ENCODE assay signal across 16 cellular contexts in the genomic region with DNA sequence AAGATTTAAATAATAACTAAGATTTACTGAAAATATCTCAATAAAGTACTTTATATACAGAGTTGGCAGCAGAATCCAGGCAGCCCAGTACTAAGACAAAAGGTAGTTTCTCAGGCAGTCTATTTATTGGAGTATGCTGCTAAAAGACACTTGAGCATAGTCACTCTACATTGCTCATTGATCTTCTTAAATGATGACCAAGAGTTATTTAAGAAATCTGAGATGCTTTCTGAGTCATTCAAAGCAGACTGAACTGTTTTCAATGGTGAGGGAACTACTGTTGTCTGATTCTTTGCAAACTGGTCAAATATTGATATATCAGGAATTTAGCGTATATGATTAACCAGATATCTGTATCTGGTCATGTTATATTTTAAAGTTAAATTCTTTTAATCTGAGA.
DNase-seq lines count a peak whose midpoint lies in the region; ATAC-seq and TF ChIP-seq lines count a peak whose summit lies in the region.
"Had no signal": no experiment of that assay in that cellular context is flagged by ENCODE, and none has a peak within 500 bp of the region (broad histone marks: within the 10 kb centered on the region; RNA-seq: fewer than 3 reads in every experiment).

No MANE protein-coding gene starts in this region.

- H3K4me1 ChIP-seq in GM23248 (ENCODE audit: insufficient read depth) = peaks cover 18% of the 10 kb centered on the region
- H3K4me1 ChIP-seq in foreskin keratinocyte = no peaks in the 10 kb centered on the region
- H3K4me1 ChIP-seq in gastroesophageal sphincter = peaks cover 0 to 14% (median 0%) of the 10 kb centered on the region in 3 donors
- H3K4me1 ChIP-seq: BLaER1 had no signal

- peak; percentile 7 for DNase-seq in AG08395 (ENCODE audit: low spot score)
- DNase-seq in GM23248 = peak; percentile 54
- DNase-seq in astrocyte of the spinal cord (ENCODE audit: low read depth, low spot score) = peak; percentile 22
- no peak for DNase-seq in foreskin keratinocyte
- no peak for DNase-seq in left lobe of liver (ENCODE audit: low spot score)
- no peak for DNase-seq in activated T-cell treated with anti-CD3 and anti-CD28 coated beads for 4 hours
- DNase-seq: CD4-positive, alpha-beta memory T cell; NCI-H1417 treated with DMSO at 0.1 percent for 48 hours; NCI-H187 treated with DMSO at 0.1 percent for 48 hours; NCI-H2171; NCI-H526 had no signal

- H4K20me1 ChIP-seq in GM23248 (ENCODE audit: insufficient read depth) = no peaks in the 10 kb centered on the region

- H3K4me2 ChIP-seq in GM23248 (ENCODE audit: unreplicated experiment) = no peak overlapping the region
- H3K4me2 ChIP-seq: BLaER1 had no signal

- no peaks in the 10 kb centered on the region for H3K36me3 ChIP-seq in GM23248 (ENCODE audit: low read depth)
- no peaks in the 10 kb centered on the region for H3K36me3 ChIP-seq in gastroesophageal sphincter

- no peak overlapping the region for H3K9ac ChIP-seq in GM23248
- H3K9ac ChIP-seq: BLaER1 had no signal

- no peak for TF ChIP-seq POLR2A in gastroesophageal sphincter (IDR thresholded peaks at IDR 0.05)

- H3K27ac ChIP-seq in GM23248 = no peak overlapping the region
- no peak overlapping the region for H3K27ac ChIP-seq in foreskin keratinocyte
- no peak overlapping the region for H3K27ac ChIP-seq in gastroesophageal sphincter
- H3K27ac ChIP-seq: BLaER1, HL-60 had no signal

- no peaks in the 10 kb centered on the region for H3K27me3 ChIP-seq in GM23248 (replicated peaks; ENCODE audit: insufficient read depth)
- no peaks in the 10 kb centered on the region for H3K27me3 ChIP-seq in foreskin keratinocyte
- H3K27me3 ChIP-seq in gastroesophageal sphincter = no peaks in the 10 kb centered on the region
- H3K27me3 ChIP-seq: BLaER1 had no signal

- H3K9me2 ChIP-seq in GM23248 (ENCODE audit: insufficient read depth) = no peaks in the 10 kb centered on the region

- ATAC-seq in foreskin keratinocyte (peak; percentile 14), HG03139 (IDR thresholded peaks at IDR 0.05; ENCODE audit: unreplicated experiment) (no peak), gastroesophageal sphincter (no peak), left lobe of liver (no peak)
- ATAC-seq: Panc1 had no signal

- H3K9me3 ChIP-seq in GM23248 (ENCODE audit: low read depth) (no peaks in the 10 kb centered on the region), gastroesophageal sphincter (no peaks in the 10 kb centered on the region)
- H3K9me3 ChIP-seq: BLaER1 had no signal

- H3K4me3 ChIP-seq in GM23248 = no peak overlapping the region
- H3K4me3 ChIP-seq in astrocyte of the spinal cord (ENCODE audit: low read depth, low read length) = no peak overlapping the region
- H3K4me3 ChIP-seq in gastroesophageal sphincter = no peak overlapping the region
- H3K4me3 ChIP-seq: BLaER1 had no signal

- H3F3A ChIP-seq in GM23248 (ENCODE audit: insufficient read depth) = 0 out of 2 replicates have a peak, but pooled peaks cover 3% of the 10 kb centered on the region

- H3K79me2 ChIP-seq in GM23248 (ENCODE audit: insufficient read depth) = no peaks in the 10 kb centered on the region

- TF ChIP-seq CTCF in astrocyte of the spinal cord (IDR thresholded peaks at IDR 0.05; ENCODE audit: low read depth, low read length) = no peak
- TF ChIP-seq CTCF in foreskin keratinocyte (conservative IDR thresholded peaks at IDR 0.05) = no peak
- TF ChIP-seq CTCF in gastroesophageal sphincter (IDR thresholded peaks at IDR 0.05) = no peak

- TF ChIP-seq EP300 in gastroesophageal sphincter (IDR thresholded peaks at IDR 0.05) = no peak

- WGBS in GM23248 (ENCODE audit: low coverage in 1 of 2, low lambda C conversion rate in 2 of 2, missing lambda C conversion rate in 2 of 2), 2 experiments = 91 to 100% methylated on average over 1 of the region's 1 CpG
- 100% methylated on average over 1 of the region's 1 CpG for WGBS in gastroesophageal sphincter (ENCODE audit: low coverage in 1 of 2), 2 donors

- in situ Hi-C loops in GM23248 (cut with MboI) (no loop called here), astrocyte of the spinal cord (cut with HindIII; ENCODE audit: low sequenced_read_pairs) (no loop called here)

- no peak overlapping the region for H2AFZ ChIP-seq in GM23248

Comparison
In these comparisons a context has a peak if more than half of its experiments do, and no peak if none do; other contexts are left out.
1. DNase-seq: peak in AG08395 (single experiment), GM23248 (single experiment) and astrocyte of the spinal cord (single experiment); none in foreskin keratinocyte (0 of 2), left lobe of liver (single experiment) and activated T-cell treated with anti-CD3 and anti-CD28 coated beads for 4 hours (single experiment).